In the genomic region with DNA sequence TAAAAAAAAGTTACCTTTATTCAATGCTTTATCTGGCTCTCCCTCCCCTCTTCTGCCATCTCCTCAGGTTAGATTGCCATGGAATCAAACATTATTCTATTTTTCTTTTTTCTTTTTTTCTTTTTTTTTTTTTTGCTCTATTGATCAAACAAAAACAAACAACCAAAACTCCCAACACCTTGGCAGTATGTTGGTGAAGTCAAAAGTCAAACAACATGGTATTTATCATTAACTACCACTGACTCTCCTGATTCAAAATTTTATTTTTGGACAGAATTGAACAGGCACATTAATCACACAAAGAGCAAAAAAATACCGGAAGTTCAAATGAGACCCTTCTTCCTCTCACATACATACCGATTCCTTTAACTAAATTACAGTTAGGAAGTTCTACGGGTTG, we compare ENCODE assay signal across 20 cellular contexts. TPM values are rescaled to one million over a fixed set of nuclear protein-coding genes. Genes with fewer than 3 reads are reported as not detected.
DNase-seq lines count a peak whose midpoint lies in the region; ATAC-seq, FAIRE-seq and TF ChIP-seq lines count a peak whose summit lies in the region.
"Had no signal": no experiment of that assay in that cellular context is flagged by ENCODE, and none has a peak within 500 bp of the region (broad histone marks: within the 10 kb centered on the region; RNA-seq: fewer than 3 reads in every experiment).

No MANE protein-coding gene starts in this region.

- peak overlapping the region; percentile 16 for H3K4me3 Mint-ChIP-seq in glutamatergic neuron (ENCODE audit: unreplicated experiment)
- H3K4me3 Mint-ChIP-seq: CD4-positive, alpha-beta T cell; GM23338; HFFc6 had no signal

- TF ChIP-seq CTCF in A549 (IDR thresholded peaks at IDR 0.05) (no peak), glutamatergic neuron (IDR thresholded peaks at IDR 0.05; ENCODE audit: partially characterized antibody, unreplicated experiment) (no peak), right lobe of liver (IDR thresholded peaks at IDR 0.05) (no peak)

- no peak for TF ChIP-seq POLR2A in A549 (IDR thresholded peaks at IDR 0.05; ENCODE audit: low read length)
- TF ChIP-seq POLR2A in right lobe of liver (IDR thresholded peaks at IDR 0.05), result no peak

- TF ChIP-seq RAD21 in A549 (conservative IDR thresholded peaks at IDR 0.05 in 1 of 2, IDR thresholded peaks at IDR 0.05 in 1 of 2), result no peak

- H3K9me3 ChIP-seq in A549 (no peaks in the 10 kb centered on the region), right lobe of liver (no peaks in the 10 kb centered on the region)
- H3K9me3 ChIP-seq: Caco-2 had no signal

- H3K27ac ChIP-seq in A549 (peak overlapping the region; percentile 25 to 59; a peak in 4 of 6 replicates), right lobe of liver (peak overlapping the region; percentile 56 to 96 (median 86))
- H3K27ac ChIP-seq: C4-2B had no signal

- peaks cover 5% of the 10 kb centered on the region for H3K36me3 Mint-ChIP-seq in glutamatergic neuron (ENCODE audit: unreplicated experiment)

- no peak for DNase-seq in A549 (ENCODE audit: low read depth in 1 of 2, low spot score in 1 of 2)
- DNase-seq in glutamatergic neuron, result no peak
- DNase-seq in right lobe of liver, result no peak
- peak; percentile 9 for DNase-seq in renal cortical epithelial cell (ENCODE audit: low read depth)
- no peak for DNase-seq in EL
- DNase-seq: ACHN; Caco-2; CD4-positive, alpha-beta T cell; GF-D8; HCEC 1CT; HFFc6 had no signal

- no peak for FAIRE-seq in A549 (lab: Jason Lieb, UNC)
- FAIRE-seq: D721Med, H54 had no signal

- H3K27me3 Mint-ChIP-seq in glutamatergic neuron (ENCODE audit: unreplicated experiment), result peaks cover 4% of the 10 kb centered on the region

- intact Hi-C loops in right lobe of liver (cut with DNase I), result no loop called here

- no peaks in the 10 kb centered on the region for H3K27me3 ChIP-seq in right lobe of liver

- H3K4me1 ChIP-seq in A549 (peaks cover 29% of the 10 kb centered on the region), right lobe of liver (peaks cover 0 to 55% (median 13%) of the 10 kb centered on the region in 4 donors)

- POLR2A ChIA-PET in A549 (lab: Yijun Ruan, JAX), result interaction anchor here (0.7 kb wide), 1 partner anchor 523 kb away, joined by 9 read pairs; no protein-coding TSS in a partner anchor

- H3K36me3 ChIP-seq in right lobe of liver, result peaks cover 0 to 21% (median 9%) of the 10 kb centered on the region in 4 donors

- peak overlapping the region; percentile 7; the same call in 2 of the 3 replicates for H3K4me2 ChIP-seq in A549
- H3K4me2 ChIP-seq: GM23338 had no signal

- H3K4me1 Mint-ChIP-seq in glutamatergic neuron (ENCODE audit: low read depth, unreplicated experiment), result peaks cover 31% of the 10 kb centered on the region

- H3K4me3 ChIP-seq in A549 (no peak overlapping the region), right lobe of liver (peak overlapping the region in 2 of 3 donors; percentile 27 to 28)
- H3K4me3 ChIP-seq: GM23338 had no signal

- no peak for TF ChIP-seq EP300 in A549 (IDR thresholded peaks at IDR 0.05)

- WGBS in A549 (ENCODE audit: missing lambda C conversion rate), result 80% methylated on average over 3 of the region's 3 CpGs
- WGBS in right lobe of liver (ENCODE audit: insufficient coverage, low coverage, low lambda C conversion rate, missing lambda C conversion rate), result 25% methylated on average over 3 of the region's 3 CpGs

- ATAC-seq in A549 (no peak), right lobe of liver (peak; percentile 58 to 66 (median 64)), HG03354 (IDR thresholded peaks at IDR 0.05; ENCODE audit: poor library complexity, severe bottlenecking, unreplicated experiment) (no peak), HG02938 (IDR thresholded peaks at IDR 0.05; ENCODE audit: unreplicated experiment) (no peak)

- CTCF ChIA-PET in A549 (lab: Yijun Ruan, JAX), result no interaction called here

- H3K9me3 Mint-ChIP-seq in glutamatergic neuron (ENCODE audit: unreplicated experiment), result peaks cover 6% of the 10 kb centered on the region
- H3K9me3 Mint-ChIP-seq: CD4-positive, alpha-beta T cell; GM23338 had no signal

- peak overlapping the region; percentile 99 for H3K27ac Mint-ChIP-seq in glutamatergic neuron (ENCODE audit: unreplicated experiment)
- H3K27ac Mint-ChIP-seq: CD4-positive, alpha-beta T cell; GM23338; HFFc6 had no signal

TF ChIP-seq in A549, 52 proteins besides CTCF, POLR2A, EP300 and RAD21:
- TF ChIP-seq TP53 (CRISPR knock-in tag; IDR thresholded peaks at IDR 0.05), result no peak
- no peak for TF ChIP-seq BHLHE40 (IDR thresholded peaks at IDR 0.05; ENCODE audit: low read depth, low read length)
- TF ChIP-seq, protein P1, sequence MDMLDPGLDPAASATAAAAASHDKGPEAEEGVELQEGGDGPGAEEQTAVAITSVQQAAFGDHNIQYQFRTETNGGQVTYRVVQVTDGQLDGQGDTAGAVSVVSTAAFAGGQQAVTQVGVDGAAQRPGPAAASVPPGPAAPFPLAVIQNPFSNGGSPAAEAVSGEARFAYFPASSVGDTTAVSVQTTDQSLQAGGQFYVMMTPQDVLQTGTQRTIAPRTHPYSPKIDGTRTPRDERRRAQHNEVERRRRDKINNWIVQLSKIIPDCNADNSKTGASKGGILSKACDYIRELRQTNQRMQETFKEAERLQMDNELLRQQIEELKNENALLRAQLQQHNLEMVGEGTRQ (IDR thresholded peaks at IDR 0.05), result no peak
- TF ChIP-seq CBX8 (IDR thresholded peaks at IDR 0.05), result no peak
- no peak for TF ChIP-seq RCOR1 (IDR thresholded peaks at IDR 0.05; ENCODE audit: low read depth, low read length)
- no peak for TF ChIP-seq PHF8 (IDR thresholded peaks at IDR 0.05; ENCODE audit: borderline replicate concordance, low read depth)
- TF ChIP-seq KDM5A (IDR thresholded peaks at IDR 0.05), result no peak
- TF ChIP-seq SREBF2 (IDR thresholded peaks at IDR 0.05), result no peak
- TF ChIP-seq, protein P2, sequence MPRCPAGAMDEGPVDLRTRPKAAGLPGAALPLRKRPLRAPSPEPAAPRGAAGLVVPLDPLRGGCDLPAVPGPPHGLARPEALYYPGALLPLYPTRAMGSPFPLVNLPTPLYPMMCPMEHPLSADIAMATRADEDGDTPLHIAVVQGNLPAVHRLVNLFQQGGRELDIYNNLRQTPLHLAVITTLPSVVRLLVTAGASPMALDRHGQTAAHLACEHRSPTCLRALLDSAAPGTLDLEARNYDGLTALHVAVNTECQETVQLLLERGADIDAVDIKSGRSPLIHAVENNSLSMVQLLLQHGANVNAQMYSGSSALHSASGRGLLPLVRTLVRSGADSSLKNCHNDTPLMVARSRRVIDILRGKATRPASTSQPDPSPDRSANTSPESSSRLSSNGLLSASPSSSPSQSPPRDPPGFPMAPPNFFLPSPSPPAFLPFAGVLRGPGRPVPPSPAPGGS (IDR thresholded peaks at IDR 0.05), result no peak
- TF ChIP-seq HOXB5 (CRISPR knock-in tag; IDR thresholded peaks at IDR 0.05), result no peak
- TF ChIP-seq ESRRA (IDR thresholded peaks at IDR 0.05; ENCODE audit: borderline replicate concordance, low read length), result no peak

RNA-seq across cellular contexts. Expression of a gene that starts 6.4 kb away (rescaled TPM):
- polyA plus RNA-seq in A549 (2011; rRNA removed) (6.6 and 8.2 TPM in 2 replicates), A549 (2017; fragmentation: RNase III; extraction: RNeasy Plus Mini Kit Qiagen cat#74134 plus additional on column Dnase treatment) (0.93 to 1.8 TPM (median 1.1 TPM) in 3 replicates)
- polyA plus RNA-seq in A549 (2012; cell fraction: cytosol; rRNA removed), result 0.23 and 0.50 TPM in 2 replicates
- polyA plus RNA-seq in A549 (2012; cell fraction: nucleus; rRNA removed), result 1.4 TPM in 2 replicates
- polyA minus RNA-seq in A549 (2011; rRNA and poly(A)+ RNA removed), result 3.2 TPM in 2 replicates
- total RNA-seq in glutamatergic neuron (ENCODE audit: unreplicated experiment) (1.1 TPM), right lobe of liver (100 to 1,000 TPM in 4 of 6 experiments, 10 to 100 TPM in 2; 85.3 to 677 (median 410) TPM), renal cortical epithelial cell (not detected in 2 replicates)
- total RNA-seq: A172; Caco-2; CD4-positive, alpha-beta T cell; Daoy; HFFc6 had no signal
- polyA plus RNA-seq: BJ had no signal

Comparison
In these comparisons a context has a peak if more than half of its experiments do, and no peak if none do; other contexts are left out.
1. ATAC-seq: peak in right lobe of liver (4 of 4); none in A549 (0 of 2), HG03354 (single experiment) and HG02938 (single experiment).
2. RNA of a gene that starts 6.4 kb away (total RNA-seq): 85.3 to 677 TPM in right lobe of liver; 1.1 TPM in glutamatergic neuron (single experiment) and not detected in renal cortical epithelial cell; every median in the first group is over 10 times any median in the second.